Comparison of ENCODE assay signal across 1 cellular context in genomic region chr17:37726891-37727780, GRCh38.
TF ChIP-seq lines count a peak whose summit lies in the region.

No MANE protein-coding gene starts in this region.

TF ChIP-seq in WTC11, 78 proteins besides CTCF, POLR2A, EP300 and RAD21:
- TF ChIP-seq ZNF281 (CRISPR knock-in tag; IDR thresholded peaks at IDR 0.05) (no peak), MAX (CRISPR knock-in tag; IDR thresholded peaks at IDR 0.05) (no peak), PRDM15 (CRISPR knock-in tag; IDR thresholded peaks at IDR 0.05) (no peak)
